In the genomic region with DNA sequence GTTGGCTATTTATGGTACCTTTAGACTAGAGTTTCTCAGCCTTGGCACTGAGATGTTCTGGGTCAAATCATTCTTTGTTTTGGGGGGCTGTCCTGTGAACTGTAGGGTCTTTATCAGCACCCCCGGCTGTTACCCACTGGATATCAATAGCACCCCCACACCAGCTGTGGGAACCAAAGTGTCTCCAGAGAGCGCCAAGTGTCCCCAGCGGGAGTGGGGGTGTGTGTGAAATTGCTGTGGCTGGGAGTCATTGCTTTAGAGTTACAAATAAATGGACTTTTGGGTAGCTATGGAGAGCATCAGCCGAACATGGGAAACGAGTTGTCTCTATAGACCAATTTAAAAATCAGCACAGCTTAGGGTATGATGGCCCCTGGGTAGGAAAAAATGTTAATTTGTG, we compare ENCODE assay signal across 6 cellular contexts.
"Had no signal": no experiment of that assay in that cellular context is flagged by ENCODE, and none has a peak within 500 bp of the region (broad histone marks: within the 10 kb centered on the region; RNA-seq: fewer than 3 reads in every experiment).

No MANE protein-coding gene starts in this region.

- H3K9ac ChIP-seq: KMS-11 had no signal

- H3K27ac Mint-ChIP-seq: IgD-negative memory B cell had no signal

- H3K4me2 ChIP-seq: KMS-11 had no signal

- H3K27me3 Mint-ChIP-seq: IgD-negative memory B cell had no signal

- H3K4me3 Mint-ChIP-seq: IgD-negative memory B cell had no signal

- H3K27ac ChIP-seq: HL-60, KMS-11 had no signal

- DNase-seq: IMR-90, KBM-7, KG1 had no signal

- H3K4me1 Mint-ChIP-seq: IgD-negative memory B cell had no signal
